15 cellular contexts compared by ENCODE assay signal in the genomic region with DNA sequence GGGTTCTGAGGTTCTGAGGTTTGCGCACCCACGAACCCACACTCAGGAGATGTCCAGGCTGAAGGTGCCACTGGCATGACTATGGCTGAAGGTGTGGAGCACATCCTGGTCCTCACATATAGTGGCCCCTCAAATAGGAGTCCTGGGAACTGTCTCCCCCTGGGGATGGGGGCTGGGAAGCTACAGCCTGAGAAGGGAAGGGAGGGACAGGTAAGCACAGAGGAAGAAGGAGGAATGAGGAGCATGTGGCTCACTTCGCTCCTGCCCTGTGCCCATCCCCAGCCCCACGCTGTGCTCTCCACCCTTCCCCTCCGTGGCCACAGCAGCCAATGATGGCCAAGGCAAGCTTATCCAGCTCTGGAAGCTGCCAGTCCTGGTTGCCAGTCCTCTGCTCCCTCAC.
DNase-seq lines count a peak whose midpoint lies in the region; ATAC-seq and TF ChIP-seq lines count a peak whose summit lies in the region.
"Had no signal": no experiment of that assay in that cellular context is flagged by ENCODE, and none has a peak within 500 bp of the region (broad histone marks: within the 10 kb centered on the region; RNA-seq: fewer than 3 reads in every experiment).

No MANE protein-coding gene starts in this region.

- TF ChIP-seq CTCF in brain (conservative IDR thresholded peaks at IDR 0.05) (no peak), GM20000 (IDR thresholded peaks at IDR 0.05; ENCODE audit: extremely low read depth, missing control alignments) (no peak)

- ATAC-seq in stimulated activated naive CD8-positive, alpha-beta T cell treated with anti-CD3 and anti-CD28 coated beads, Interleukin-15, amount 100 ng/mL, for 72 hours, result no peak
- ATAC-seq: A549, GM12878, HepG2 had no signal

- no peaks in the 10 kb centered on the region for H3K36me3 ChIP-seq in BLaER1
- H3K36me3 ChIP-seq in ES-I3 (ENCODE audit: insufficient read depth, low read length), result no peaks in the 10 kb centered on the region
- H3K36me3 ChIP-seq in iPS-20b (ENCODE audit: insufficient read depth, low read depth, low read length), result no peaks in the 10 kb centered on the region

- H3K4me3 ChIP-seq in BLaER1 (no peak overlapping the region), iPS-20b (ENCODE audit: low read length) (no peak overlapping the region; the same call in 1 of the 2 replicates)
- H3K4me3 ChIP-seq: A549, GM12878, GM23248 had no signal

- H4K20me1 ChIP-seq in BLaER1, result no peaks in the 10 kb centered on the region

- H3K27ac ChIP-seq in BLaER1 (no peak overlapping the region), iPS-20b (ENCODE audit: low read length) (no peak overlapping the region)
- H3K27ac ChIP-seq: A549, GM23248 had no signal

- H3K27ac Mint-ChIP-seq in brain, result peak overlapping the region in 3 of 5 experiments; percentile 48 to 91 (median 50)
- no peak overlapping the region for H3K27ac Mint-ChIP-seq in stimulated activated naive CD8-positive, alpha-beta T cell treated with anti-CD3 and anti-CD28 coated beads, Interleukin-15, amount 100 ng/mL, for 72 hours
- H3K27ac Mint-ChIP-seq: HFFc6 had no signal

- no peak overlapping the region for H3K9ac ChIP-seq in BLaER1
- peak overlapping the region; percentile 10; the same call in 1 of the 2 replicates for H3K9ac ChIP-seq in ES-I3 (ENCODE audit: low read depth, low read length)
- 0 out of 2 replicates have a peak overlapping the region, but pooled peaks have one; percentile 6 for H3K9ac ChIP-seq in iPS-20b (ENCODE audit: low read depth, low read length)
- H3K9ac ChIP-seq: GM23248 had no signal

- H3K4me1 Mint-ChIP-seq in brain, result peaks cover 75% of the 10 kb centered on the region
- H3K4me1 Mint-ChIP-seq in stimulated activated naive CD8-positive, alpha-beta T cell treated with anti-CD3 and anti-CD28 coated beads, Interleukin-15, amount 100 ng/mL, for 72 hours, result peaks cover 11% of the 10 kb centered on the region
- H3K4me1 Mint-ChIP-seq: CD8-positive, alpha-beta memory T cell had no signal

- H3K9me3 Mint-ChIP-seq in brain, result peaks cover 0 to 6% (median 0%) of the 10 kb centered on the region in 5 experiments
- no peaks in the 10 kb centered on the region for H3K9me3 Mint-ChIP-seq in stimulated activated naive CD8-positive, alpha-beta T cell treated with anti-CD3 and anti-CD28 coated beads, Interleukin-15, amount 100 ng/mL, for 72 hours
- H3K9me3 Mint-ChIP-seq: CD8-positive, alpha-beta memory T cell; HFFc6 had no signal

- H3K4me1 ChIP-seq in BLaER1 (peaks cover 32% of the 10 kb centered on the region), ES-I3 (ENCODE audit: insufficient read depth, low read length) (peaks cover 21% of the 10 kb centered on the region), iPS-20b (ENCODE audit: insufficient read depth, low read length) (peaks cover 10% of the 10 kb centered on the region)
- H3K4me1 ChIP-seq: A549 had no signal

- no peak for DNase-seq in stimulated activated naive CD8-positive, alpha-beta T cell treated with anti-CD3 and anti-CD28 coated beads, Interleukin-15, amount 100 ng/mL, for 72 hours
- DNase-seq in GM20000 (ENCODE audit: low spot score), result no peak
- no peak for DNase-seq in middle frontal gyrus (ENCODE audit: extremely low spot score, low spot score)
- DNase-seq: CD8-positive, alpha-beta memory T cell; DMS 273 treated with DMSO at 0.1 percent for 48 hours; HCEC 1CT; HFFc6 had no signal

- H3K4me2 ChIP-seq in BLaER1, result peak overlapping the region; percentile 43; the same call in 1 of the 2 replicates
- H3K4me2 ChIP-seq: A549 had no signal

- no peaks in the 10 kb centered on the region; the same call in 1 of the 2 replicates for H3K27me3 ChIP-seq in BLaER1
- peaks cover 66% of the 10 kb centered on the region for H3K27me3 ChIP-seq in iPS-20b (ENCODE audit: insufficient read depth, low read length)

- H3K4me3 Mint-ChIP-seq in brain, result no peak overlapping the region
- H3K4me3 Mint-ChIP-seq in stimulated activated naive CD8-positive, alpha-beta T cell treated with anti-CD3 and anti-CD28 coated beads, Interleukin-15, amount 100 ng/mL, for 72 hours, result no peak overlapping the region
- H3K4me3 Mint-ChIP-seq: CD8-positive, alpha-beta memory T cell; HFFc6 had no signal

- H3K27me3 Mint-ChIP-seq in brain, result peaks cover 80% of the 10 kb centered on the region
- H3K27me3 Mint-ChIP-seq in stimulated activated naive CD8-positive, alpha-beta T cell treated with anti-CD3 and anti-CD28 coated beads, Interleukin-15, amount 100 ng/mL, for 72 hours, result peaks cover 79% of the 10 kb centered on the region

- H3K9me3 ChIP-seq in BLaER1 (no peaks in the 10 kb centered on the region), ES-I3 (ENCODE audit: control insufficient read depth, insufficient read depth, low read length) (no peaks in the 10 kb centered on the region), iPS-20b (ENCODE audit: insufficient read depth, low read depth, low read length) (no peaks in the 10 kb centered on the region)
- H3K9me3 ChIP-seq: A549 had no signal

- no peaks in the 10 kb centered on the region for H3K36me3 Mint-ChIP-seq in brain
- H3K36me3 Mint-ChIP-seq: CD8-positive, alpha-beta memory T cell had no signal

Comparison
In these comparisons a context has a peak if more than half of its experiments do, and no peak if none do; other contexts are left out.
1. H3K27ac Mint-ChIP-seq: peak in brain (3 of 5); none in stimulated activated naive CD8-positive, alpha-beta T cell treated with anti-CD3 and anti-CD28 coated beads, Interleukin-15, amount 100 ng/mL, for 72 hours (0 of 2).